In genomic region chr4:174996079-174996478, GRCh38 we compare ENCODE assay signal across 16 cellular contexts.
"Had no signal": no experiment of that assay in that cellular context is flagged by ENCODE, and none has a peak within 500 bp of the region (broad histone marks: within the 10 kb centered on the region; RNA-seq: fewer than 3 reads in every experiment).

No MANE protein-coding gene starts in this region.

- DNase-seq: activated B cell treated with CpG ODN at 0.5 μM for 24 hours; activated CD4-positive, alpha-beta T cell treated with anti-CD3 and anti-CD28 coated beads, Interleukin-2, amount 10 ng/mL, durations not matched to agents 7 days and 5 days; activated naive CD4-positive, alpha-beta T cell treated with anti-CD3 and anti-CD28 coated beads, Interleukin-2, amount 10 ng/mL, durations not matched to agents 7 days and 5 days; activated T-cell treated with anti-CD3 and anti-CD28 coated beads for 4 hours; central memory CD4-positive, alpha-beta T cell; cortex of kidney; effector memory CD8-positive, alpha-beta T cell; ovary; sigmoid colon; stimulated activated naive CD4-positive, alpha-beta T cell treated with Interleukin-2 at 50 U/mL for 16 hours; upper lobe of left lung had no signal

- H3K9me3 ChIP-seq: ovary, sigmoid colon, suprapubic skin had no signal

- H3K27me3 ChIP-seq: gastroesophageal sphincter, neural progenitor cell, ovary, sigmoid colon, suprapubic skin, upper lobe of left lung had no signal

- H3K36me3 Mint-ChIP-seq: activated naive CD4-positive, alpha-beta T cell treated with anti-CD3 and anti-CD28 coated beads, Interleukin-2, amount 10 ng/mL, durations not matched to agents 7 days and 5 days; neural progenitor cell had no signal

- H3K4me3 ChIP-seq: gastroesophageal sphincter, neural progenitor cell, ovary, sigmoid colon, suprapubic skin, upper lobe of left lung had no signal

- H3K9ac ChIP-seq: neural progenitor cell had no signal

- H3K36me3 ChIP-seq: gastroesophageal sphincter, neural progenitor cell, ovary, sigmoid colon, suprapubic skin, upper lobe of left lung had no signal

- H3K27ac Mint-ChIP-seq: activated B cell treated with CpG ODN at 0.5 μM for 24 hours; activated CD4-positive, alpha-beta T cell treated with anti-CD3 and anti-CD28 coated beads, Interleukin-2, amount 10 ng/mL, durations not matched to agents 7 days and 5 days; activated naive CD4-positive, alpha-beta T cell treated with anti-CD3 and anti-CD28 coated beads, Interleukin-2, amount 10 ng/mL, durations not matched to agents 7 days and 5 days; activated T-helper 2 cell treated with anti-CD3 and anti-CD28 coated beads, Interferon-gamma antibody, Interleukin-2, Interleukin-4, amounts not matched to agents 10 μg/mL and 5 μg/mL and 100 μg/mL, durations not matched to agents 14 hours and 24 hours and 36 hours; effector memory CD8-positive, alpha-beta T cell; neural progenitor cell had no signal

- H3K4me1 ChIP-seq: gastroesophageal sphincter, neural progenitor cell, sigmoid colon, suprapubic skin, upper lobe of left lung had no signal

- ATAC-seq: effector memory CD8-positive, alpha-beta T cell; gastroesophageal sphincter had no signal

- H3K27ac ChIP-seq: epithelial cell of prostate, gastroesophageal sphincter, neural progenitor cell, ovary, sigmoid colon, suprapubic skin, upper lobe of left lung had no signal
